ENCODE assay signal across 18 cellular contexts in genomic region chr2:108304975-108305374, GRCh38. TPM values are rescaled to one million over a fixed set of nuclear protein-coding genes. Genes with fewer than 3 reads are reported as not detected.
DNase-seq lines count a peak whose midpoint lies in the region; ATAC-seq and TF ChIP-seq lines count a peak whose summit lies in the region.
"Had no signal": no experiment of that assay in that cellular context is flagged by ENCODE, and none has a peak within 500 bp of the region (broad histone marks: within the 10 kb centered on the region; RNA-seq: fewer than 3 reads in every experiment).

No MANE protein-coding gene starts in this region.

- intact Hi-C loops in sciatic nerve (cut with DNase I) = no loop called here

- no peak for TF ChIP-seq CTCF in GM10248 (IDR thresholded peaks at IDR 0.05; ENCODE audit: control extremely low read depth, extremely low read depth, low read depth, missing control alignments)

- ATAC-seq in GM19043 (IDR thresholded peaks at IDR 0.05; ENCODE audit: low read depth, unreplicated experiment) (peak; percentile 75), HG02610 (IDR thresholded peaks at IDR 0.05; ENCODE audit: unreplicated experiment) (peak; percentile 88), HG03460 (IDR thresholded peaks at IDR 0.05; ENCODE audit: unreplicated experiment) (peak; percentile 64), sciatic nerve (no peak)
- ATAC-seq: GM23338, T-helper 17 cell had no signal

- peak; percentile 29 for DNase-seq in GM10248 (ENCODE audit: extremely low spot score)
- no peak for DNase-seq in NCI-H2227 (lab: John Stamatoyannopoulos, UW; ENCODE audit: unreplicated experiment)
- DNase-seq in sciatic nerve (ENCODE audit: low spot score) = no peak
- DNase-seq in NCI-H1417 (lab: John Stamatoyannopoulos, UW) = no peak
- no peak for DNase-seq in glomerular visceral epithelial cell (ENCODE audit: extremely low spot score)
- DNase-seq: ACHN; activated CD4-positive, alpha-beta T cell treated with anti-CD3 and anti-CD28 coated beads for 4 hours; DMS153; NCI-H69; nucleus accumbens; RPMI8226; T-helper 17 cell had no signal

- CTCF ChIA-PET in GM10248 (lab: Yijun Ruan, JAX) = interaction anchor here (2.5 kb wide), 1 partner anchor 10 kb away, joined by 6 read pairs; no protein-coding TSS in a partner anchor

- POLR2A ChIA-PET in GM10248 (lab: Yijun Ruan, JAX) = no interaction called here

RNA-seq across cellular contexts. Expression of gene SULT1C2, which starts 16.3 kb away (rescaled TPM):
- total RNA-seq in sciatic nerve = 3.3 TPM
- total RNA-seq: ascending aorta, lung microvascular endothelial cell, T-helper 17 cell had no signal
